ENCODE assay signal across 17 cellular contexts in genomic region chr7:19144661-19145428, GRCh38. TPM values are rescaled to one million over a fixed set of nuclear protein-coding genes. Genes with fewer than 3 reads are reported as not detected.
A peak's percentile ranks its signal among the peaks of the same experiment; 100 is the strongest.
DNase-seq lines count a peak whose midpoint lies in the region; ATAC-seq and TF ChIP-seq lines count a peak whose summit lies in the region.
"Had no signal": no experiment of that assay in that cellular context is flagged by ENCODE, and none has a peak within 500 bp of the region (broad histone marks: within the 10 kb centered on the region; RNA-seq: fewer than 3 reads in every experiment).

FERD3L (minus strand) TSS chr7:19145421; CDS start chr7:19145362, 59 bp downstream.

- H4K8ac ChIP-seq in mesenchymal stem cell (ENCODE audit: low read length), result no peak within 1 kb of the TSS

- in situ Hi-C loops in brain microvascular endothelial cell (cut with HindIII; ENCODE audit: low pct_ligation_motif_present, low sequenced_read_pairs), result no loop called here

- no peaks in the 10 kb centered on the region for H3K9me3 Mint-ChIP-seq in GM23338
- H3K9me3 Mint-ChIP-seq: activated CD4-positive, alpha-beta memory T cell treated with anti-CD3 and anti-CD28 coated beads for 36 hours; T-helper 2 cell treated with Interferon-gamma antibody and Interleukin-4, amounts not matched to agents 5 μg/mL and 100 μg/mL, for 36 hours had no signal

- no peak within 1 kb of the TSS for H2BK15ac ChIP-seq in mesenchymal stem cell (ENCODE audit: low read depth, poor library complexity, severe bottlenecking)

- H3F3A ChIP-seq in GM23338 (replicated peaks; ENCODE audit: low read depth) (peaks cover 6% of the 10 kb centered on the region; the same call in 1 of the 2 replicates), smooth muscle cell (ENCODE audit: low read depth) (no peaks in the 10 kb centered on the region)

- H2BK120ac ChIP-seq in mesenchymal stem cell (ENCODE audit: low read depth, low read length), result no peak within 1 kb of the TSS

- 0 out of 2 replicates have a peak, but pooled peaks cover 4% of the 10 kb centered on the region for H4K20me1 ChIP-seq in GM23338 (replicated peaks; ENCODE audit: insufficient read depth)
- H4K20me1 ChIP-seq in smooth muscle cell (ENCODE audit: low read depth), result no peaks in the 10 kb centered on the region

- no peak within 1 kb of the TSS for H3K14ac ChIP-seq in mesenchymal stem cell (ENCODE audit: low read length in 2 of 2)

- H3K9ac ChIP-seq in mesenchymal stem cell (ENCODE audit: low read length), result peak within 1 kb of the TSS; percentile 15
- H3K9ac ChIP-seq in smooth muscle cell (ENCODE audit: low read depth), result no peak within 1 kb of the TSS

- no peak within 1 kb of the TSS for H3K27ac ChIP-seq in GM23338 (ENCODE audit: low read depth)
- no peak within 1 kb of the TSS for H3K27ac ChIP-seq in brain microvascular endothelial cell
- H3K27ac ChIP-seq in mesenchymal stem cell (ENCODE audit: low read length, poor library complexity, severe bottlenecking), result no peak within 1 kb of the TSS
- no peak within 1 kb of the TSS for H3K27ac ChIP-seq in smooth muscle cell (ENCODE audit: low read depth)

- peak within 1 kb of the TSS; percentile 88 for H3K4me2 ChIP-seq in GM23338
- peak within 1 kb of the TSS; percentile 26 for H3K4me2 ChIP-seq in mesenchymal stem cell (ENCODE audit: low read length, poor library complexity, severe bottlenecking)
- H3K4me2 ChIP-seq in smooth muscle cell, result peak within 1 kb of the TSS; percentile 87

- H2AFZ ChIP-seq in GM23338 (peak within 1 kb of the TSS; percentile 94), mesenchymal stem cell (ENCODE audit: low read depth, low read length) (no peak within 1 kb of the TSS), smooth muscle cell (ENCODE audit: low read depth) (peak within 1 kb of the TSS; percentile 91)

- H2BK12ac ChIP-seq in mesenchymal stem cell (ENCODE audit: low read length in 2 of 2), result no peak within 1 kb of the TSS

- no peaks in the 10 kb centered on the region for H3K36me3 Mint-ChIP-seq in GM23338 (ENCODE audit: low read depth)

- H3K9me2 ChIP-seq in GM23338 (ENCODE audit: insufficient read depth), result no peaks in the 10 kb centered on the region

- DNase-seq in GM23338 (ENCODE audit: low spot score), result peak; percentile 25
- DNase-seq in brain microvascular endothelial cell, result no peak
- DNase-seq in mesenchymal stem cell, result no peak
- DNase-seq in smooth muscle cell (lab: John Stamatoyannopoulos, UW; ENCODE audit: unreplicated experiment), result no peak
- no peak for DNase-seq in germinal center (ENCODE audit: low spot score)
- DNase-seq in NK-92 treated with Interleukin-12 subunit alpha and Interleukin-12 subunit beta, amount 100 ng/mL, for 24 hours (lab: John Stamatoyannopoulos, UW), result no peak
- DNase-seq in stimulated activated CD4-positive, alpha-beta T cell treated with anti-CD3 and anti-CD28 coated beads, Interleukin-12 subunit alpha, Interleukin-12 subunit beta, amount 100 ng/mL, for 4 hours, result no peak
- DNase-seq: activated CD4-positive, alpha-beta memory T cell treated with anti-CD3 and anti-CD28 coated beads for 36 hours; activated gamma-delta T cell treated with Interleukin-2 at 50 U/mL for 16 hours; KG1; mucosa of descending colon; NCI-H2107; OCI-M1 had no signal

- no peaks in the 10 kb centered on the region for H3K79me2 ChIP-seq in GM23338 (replicated peaks; ENCODE audit: insufficient read depth)
- H3K79me2 ChIP-seq in smooth muscle cell (ENCODE audit: low read depth), result no peaks in the 10 kb centered on the region

- no peak within 1 kb of the TSS for H2AK5ac ChIP-seq in mesenchymal stem cell (ENCODE audit: low read length, severe bottlenecking)

- H3K9me3 ChIP-seq in mesenchymal stem cell (ENCODE audit: control insufficient read depth, low read length) (peaks cover 5% of the 10 kb centered on the region), smooth muscle cell (replicated peaks; ENCODE audit: low read depth) (no peaks in the 10 kb centered on the region)
- H3K9me3 ChIP-seq: mucosa of descending colon had no signal

- H3K4me1 ChIP-seq in GM23338 (ENCODE audit: insufficient read depth) (peaks cover 27% of the 10 kb centered on the region), mesenchymal stem cell (ENCODE audit: control insufficient read depth, insufficient read depth, low read depth, low read length) (peaks cover 14% of the 10 kb centered on the region), smooth muscle cell (ENCODE audit: low read depth) (peaks cover 19% of the 10 kb centered on the region)

- ATAC-seq in GM23338 (peak; percentile 27), HG02973 (IDR thresholded peaks at IDR 0.05; ENCODE audit: unreplicated experiment) (no peak)
- ATAC-seq: mucosa of descending colon had no signal

- H3K18ac ChIP-seq in mesenchymal stem cell (ENCODE audit: low read depth in 1 of 2, low read length in 2 of 2), result no peak within 1 kb of the TSS

- H3K23ac ChIP-seq in mesenchymal stem cell (ENCODE audit: low read length in 2 of 2), result peak within 1 kb of the TSS in 1 of 2 experiments; percentile 10

- no peak within 1 kb of the TSS for H2BK5ac ChIP-seq in mesenchymal stem cell (ENCODE audit: low read depth, low read length, poor library complexity, severe bottlenecking)

- peaks cover 37% of the 10 kb centered on the region for H3K4me1 Mint-ChIP-seq in GM23338

- H3K4me3 ChIP-seq in GM23338, result peak within 1 kb of the TSS; percentile 66
- H3K4me3 ChIP-seq in brain microvascular endothelial cell (ENCODE audit: low read depth, low read length), result peak within 1 kb of the TSS; percentile 42
- H3K4me3 ChIP-seq in mesenchymal stem cell (ENCODE audit: insufficient read depth in 1 of 2, low read depth in 1 of 2, low read length in 2 of 2), result peak within 1 kb of the TSS in 1 of 2 experiments; percentile 69
- H3K4me3 ChIP-seq in smooth muscle cell, result peak within 1 kb of the TSS; percentile 47
- H3K4me3 ChIP-seq: mucosa of descending colon had no signal

- peak within 1 kb of the TSS; percentile 85 for H3K4me3 Mint-ChIP-seq in GM23338
- H3K4me3 Mint-ChIP-seq: activated CD4-positive, alpha-beta memory T cell treated with anti-CD3 and anti-CD28 coated beads for 36 hours; T-helper 2 cell treated with Interferon-gamma antibody and Interleukin-4, amounts not matched to agents 5 μg/mL and 100 μg/mL, for 36 hours had no signal

- H4K91ac ChIP-seq in mesenchymal stem cell (ENCODE audit: low read length), result no peak within 1 kb of the TSS

- H3K36me3 ChIP-seq in GM23338 (ENCODE audit: insufficient read depth) (no peaks in the 10 kb centered on the region), brain microvascular endothelial cell (replicated peaks) (no peaks in the 10 kb centered on the region), mesenchymal stem cell (ENCODE audit: control insufficient read depth in 1 of 2, insufficient read depth in 2 of 2, low read depth in 1 of 2, low read length in 2 of 2) (no peaks in the 10 kb centered on the region), smooth muscle cell (ENCODE audit: low read depth) (no peaks in the 10 kb centered on the region)

- H3K27ac Mint-ChIP-seq in GM23338, result no peak within 1 kb of the TSS
- H3K27ac Mint-ChIP-seq: activated CD4-positive, alpha-beta memory T cell treated with anti-CD3 and anti-CD28 coated beads for 36 hours had no signal

- TF ChIP-seq CTCF in GM23338 (conservative IDR thresholded peaks at IDR 0.05; ENCODE audit: low read depth in 2 of 2), result no peak
- no peak for TF ChIP-seq CTCF in brain microvascular endothelial cell (IDR thresholded peaks at IDR 0.05; ENCODE audit: low read depth, low read length, missing control alignments)
- no peak for TF ChIP-seq CTCF in smooth muscle cell (IDR thresholded peaks at IDR 0.05; ENCODE audit: borderline replicate concordance, insufficient read depth, poor library complexity, severe bottlenecking)

- H3K27me3 ChIP-seq in GM23338 (ENCODE audit: insufficient read depth) (peaks cover 92% of the 10 kb centered on the region), brain microvascular endothelial cell (replicated peaks) (peaks cover 17% of the 10 kb centered on the region), mesenchymal stem cell (ENCODE audit: control insufficient read depth in 1 of 2, insufficient read depth in 1 of 2, low read length in 2 of 2) (peaks cover 33 to 34% of the 10 kb centered on the region in 2 experiments), smooth muscle cell (ENCODE audit: low read depth) (peaks cover 60% of the 10 kb centered on the region)

- H3K79me1 ChIP-seq in mesenchymal stem cell (replicated peaks; ENCODE audit: low read length, poor library complexity, severe bottlenecking), result no peaks in the 10 kb centered on the region

- no peak within 1 kb of the TSS for H3K4ac ChIP-seq in mesenchymal stem cell (ENCODE audit: low read depth in 1 of 2, low read length in 2 of 2)

- WGBS in mesenchymal stem cell, result 5% methylated on average over 51 of the region's 51 CpGs
- WGBS in smooth muscle cell (ENCODE audit: low lambda C conversion rate), result 4% methylated on average over 51 of the region's 51 CpGs

- peaks cover 66% of the 10 kb centered on the region for H3K27me3 Mint-ChIP-seq in GM23338 (ENCODE audit: insufficient read depth, low read depth, poor library complexity)

TF ChIP-seq in GM23338, 12 proteins besides CTCF, POLR2A, EP300 and RAD21:
- TF ChIP-seq CREB1 (CRISPR knock-in tag; IDR thresholded peaks at IDR 0.05; ENCODE audit: low read depth) (no peak), EZH2phosphoT487 (IDR thresholded peaks at IDR 0.05; ENCODE audit: unreplicated experiment) (peak; percentile 79), STAT1 (IDR thresholded peaks at IDR 0.05; ENCODE audit: unreplicated experiment) (no peak), ZNF114 (CRISPR knock-in tag; IDR thresholded peaks at IDR 0.05) (no peak), ETS1 (IDR thresholded peaks at IDR 0.05) (no peak), EZH2 (IDR thresholded peaks at IDR 0.05; ENCODE audit: low read depth, unreplicated experiment) (peak; percentile 96), POLR2AphosphoS5 (IDR thresholded peaks at IDR 0.05; ENCODE audit: low read depth) (no peak)

RNA-seq across cellular contexts. Expression of gene FERD3L, which starts in this region (rescaled TPM):
- total RNA-seq in GM23338 (2014; rRNA removed; shearing (Covaris generic)), result not detected in 2 replicates
- polyA plus RNA-seq in GM23338 (2016; fragmentation: Nextera tagmentation; extraction: Ambion mirVana), result not detected in 2 replicates
- not detected for polyA plus RNA-seq in mesenchymal stem cell (2013, experiment 1 of 2)
- polyA plus RNA-seq in mesenchymal stem cell (2013, experiment 2 of 2), result not detected
- not detected in 2 replicates for total RNA-seq in smooth muscle cell
- not detected in 2 replicates for polyA plus RNA-seq in smooth muscle cell
- total RNA-seq: activated CD4-positive, alpha-beta memory T cell treated with anti-CD3 and anti-CD28 coated beads for 36 hours; dermis microvascular lymphatic vessel endothelial cell; H4; mucosa of descending colon had no signal

Comparison
In these comparisons a context has a peak if more than half of its experiments do, and no peak if none do; other contexts are left out.
1. Peak in DNase-seq, ATAC-seq, H3K4me3 ChIP-seq and H3K4me2 ChIP-seq in GM23338; RNA of the gene not detected or under 1 TPM.
2. H3K4me2 ChIP-seq: peak in every context shown above with its lines; median percentile 88 in GM23338; 87 in smooth muscle cell; 26 in mesenchymal stem cell.